In the genomic region with DNA sequence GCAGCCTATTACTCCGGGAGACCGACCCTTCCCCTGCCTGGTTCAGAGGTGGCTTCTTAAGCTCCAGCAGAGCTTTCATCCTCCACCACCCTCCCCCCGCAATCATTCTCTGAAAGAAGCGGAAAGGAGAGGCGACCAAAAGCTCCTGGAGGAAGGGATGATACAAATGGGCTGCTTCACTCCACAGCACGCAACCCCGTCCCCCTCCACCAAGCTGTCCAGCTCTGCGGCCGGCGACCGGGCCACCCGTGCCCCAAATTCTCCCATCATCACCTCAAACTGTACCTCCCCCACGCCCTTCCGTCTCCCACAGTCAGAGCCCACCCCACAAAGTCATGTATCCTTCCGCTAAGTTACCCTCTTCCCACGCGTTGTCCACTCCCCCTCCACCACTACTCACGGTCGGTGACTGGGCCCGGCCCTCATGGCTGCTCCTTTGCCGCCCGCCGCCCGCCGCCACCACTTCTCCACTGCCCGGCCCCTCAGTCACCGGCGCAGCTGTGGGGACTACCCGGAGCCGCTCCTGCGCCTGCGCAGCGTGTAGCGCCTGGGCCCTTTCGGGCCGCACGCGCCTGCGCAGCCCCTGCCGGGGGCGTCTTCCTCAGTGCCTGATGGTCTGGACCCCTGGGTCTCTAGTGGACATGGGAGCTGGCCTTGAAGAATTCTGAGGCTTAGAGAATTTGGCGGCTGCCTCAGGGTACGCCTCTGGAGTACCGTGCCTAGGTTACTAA, we compare ENCODE assay signal across 8 cellular contexts. TPM values are rescaled to one million over a fixed set of nuclear protein-coding genes. Genes with fewer than 3 reads are reported as not detected.
DNase-seq lines count a peak whose midpoint lies in the region; ATAC-seq and TF ChIP-seq lines count a peak whose summit lies in the region.

A gene with protein sequence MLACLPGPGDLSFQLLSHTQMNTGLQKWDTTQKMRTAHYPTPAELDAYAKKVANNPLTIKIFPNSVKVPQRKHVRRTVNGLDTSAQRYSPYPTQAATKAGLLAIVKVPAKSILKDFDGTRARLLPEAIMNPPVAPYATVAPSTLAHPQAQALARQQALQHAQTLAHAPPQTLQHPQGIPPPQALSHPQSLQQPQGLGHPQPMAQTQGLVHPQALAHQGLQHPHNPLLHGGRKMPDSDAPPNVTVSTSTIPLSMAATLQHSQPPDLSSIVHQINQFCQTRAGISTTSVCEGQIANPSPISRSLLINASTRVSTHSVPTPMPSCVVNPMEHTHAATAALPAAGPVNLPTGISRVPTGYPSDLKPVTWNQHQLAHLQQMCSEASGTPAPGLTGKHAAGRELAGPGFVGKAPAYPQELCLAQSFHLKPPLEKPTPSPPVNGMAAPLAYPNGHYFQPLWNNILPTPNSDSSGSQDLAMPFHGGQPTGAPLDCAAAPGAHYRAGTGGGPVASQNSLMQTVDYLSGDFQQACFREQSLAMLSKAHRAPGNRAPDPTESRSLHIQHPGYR (minus strand): TSS at position 509 of the 731 bp plus-strand sequence. CDS start 76,123 bp downstream, outside the sequence.

- CTCF ChIA-PET in GM10248 (lab: Yijun Ruan, JAX) = interaction anchor here (0.7 to 2.2 kb wide), 13 partner anchors 9 to 116 kb away, joined by 3 to 7 read pairs (median 4); a partner anchor contains a TSS

- POLR2A ChIA-PET in GM10248 (lab: Yijun Ruan, JAX) = interaction anchor here (0.6 to 1.2 kb wide), 4 partner anchors 52 to 611 kb away, joined by 3 to 7 read pairs (median 3); a partner anchor contains a TSS

- H3K4me1 Mint-ChIP-seq in T-helper 1 cell treated with Interleukin-12 subunit alpha and Interleukin-12 subunit beta and Interleukin-4 antibody, amounts not matched to agents 30 μg/mL and 1 μg/mL, for 36 hours (ENCODE audit: low read depth) = peaks cover 20% of the 10 kb centered on the region
- peaks cover 10% of the 10 kb centered on the region for H3K4me1 Mint-ChIP-seq in progenitor cell of endocrine pancreas (ENCODE audit: low read depth)

- no peaks in the 10 kb centered on the region for H3K9me3 ChIP-seq in left ventricle myocardium inferior (replicated peaks)
- H3K9me3 ChIP-seq in upper lobe of right lung = no peaks in the 10 kb centered on the region

- H3K27ac ChIP-seq in left ventricle myocardium inferior (replicated peaks) (peak within 1 kb of the TSS; percentile 90), upper lobe of right lung (peak within 1 kb of the TSS; percentile 86)

- H3K27me3 ChIP-seq in left ventricle myocardium inferior (ENCODE audit: low read depth) (no peaks in the 10 kb centered on the region), upper lobe of right lung (no peaks in the 10 kb centered on the region)

- H3K4me3 Mint-ChIP-seq in T-helper 1 cell treated with Interleukin-12 subunit alpha and Interleukin-12 subunit beta and Interleukin-4 antibody, amounts not matched to agents 30 μg/mL and 1 μg/mL, for 36 hours = peak within 1 kb of the TSS; percentile 100
- H3K4me3 Mint-ChIP-seq in progenitor cell of endocrine pancreas (ENCODE audit: low read depth) = peak within 1 kb of the TSS; percentile 91

- H3K27ac Mint-ChIP-seq in T-helper 1 cell treated with Interleukin-12 subunit alpha and Interleukin-12 subunit beta and Interleukin-4 antibody, amounts not matched to agents 30 μg/mL and 1 μg/mL, for 36 hours = peak within 1 kb of the TSS; percentile 97
- peak within 1 kb of the TSS; percentile 98 for H3K27ac Mint-ChIP-seq in progenitor cell of endocrine pancreas

- H3K36me3 Mint-ChIP-seq in T-helper 1 cell treated with Interleukin-12 subunit alpha and Interleukin-12 subunit beta and Interleukin-4 antibody, amounts not matched to agents 30 μg/mL and 1 μg/mL, for 36 hours (ENCODE audit: low read depth) = peaks cover 11% of the 10 kb centered on the region
- H3K36me3 Mint-ChIP-seq in progenitor cell of endocrine pancreas (ENCODE audit: insufficient read depth) = no peaks in the 10 kb centered on the region

- H3K27me3 Mint-ChIP-seq in T-helper 1 cell treated with Interleukin-12 subunit alpha and Interleukin-12 subunit beta and Interleukin-4 antibody, amounts not matched to agents 30 μg/mL and 1 μg/mL, for 36 hours (ENCODE audit: low read depth) = no peaks in the 10 kb centered on the region
- no peaks in the 10 kb centered on the region for H3K27me3 Mint-ChIP-seq in progenitor cell of endocrine pancreas

- ATAC-seq in HG02678 (IDR thresholded peaks at IDR 0.05; ENCODE audit: unreplicated experiment) = peak; percentile 90
- ATAC-seq in upper lobe of right lung = peak; percentile 100

- no peak for TF ChIP-seq CTCF in GM10248 (IDR thresholded peaks at IDR 0.05; ENCODE audit: control extremely low read depth, extremely low read depth, low read depth, missing control alignments)
- TF ChIP-seq CTCF in left ventricle myocardium inferior (IDR thresholded peaks at IDR 0.05; ENCODE audit: borderline replicate concordance) = no peak
- no peak for TF ChIP-seq CTCF in progenitor cell of endocrine pancreas (IDR thresholded peaks at IDR 0.05; ENCODE audit: unreplicated experiment)
- no peak for TF ChIP-seq CTCF in upper lobe of right lung (IDR thresholded peaks at IDR 0.05)

- H3K4me3 ChIP-seq in left ventricle myocardium inferior (peak within 1 kb of the TSS; percentile 86), upper lobe of right lung (peak within 1 kb of the TSS; percentile 84)

- H3K36me3 ChIP-seq in left ventricle myocardium inferior (no peaks in the 10 kb centered on the region), upper lobe of right lung (no peaks in the 10 kb centered on the region)

- DNase-seq in GM10248 (ENCODE audit: extremely low spot score) (peak; percentile 99), NCI-H1436 treated with DMSO at 0.1 percent for 48 hours (lab: John Stamatoyannopoulos, UW) (peak; percentile 50), amniotic stem cell (lab: John Stamatoyannopoulos, UW) (peak; percentile 43), left ventricle myocardium inferior (peak; percentile 85), progenitor cell of endocrine pancreas (ENCODE audit: low spot score, unreplicated experiment) (peak; percentile 86), upper lobe of right lung (peak; percentile 94)

- H3K4me1 ChIP-seq in left ventricle myocardium inferior = peaks cover 24% of the 10 kb centered on the region
- peaks cover 5% of the 10 kb centered on the region for H3K4me1 ChIP-seq in upper lobe of right lung

- H3K9me3 Mint-ChIP-seq in T-helper 1 cell treated with Interleukin-12 subunit alpha and Interleukin-12 subunit beta and Interleukin-4 antibody, amounts not matched to agents 30 μg/mL and 1 μg/mL, for 36 hours = no peaks in the 10 kb centered on the region
- H3K9me3 Mint-ChIP-seq in progenitor cell of endocrine pancreas (ENCODE audit: low read depth) = no peaks in the 10 kb centered on the region

- intact Hi-C loops in left ventricle myocardium inferior (cut with micrococcal nuclease) = no loop called here
- intact Hi-C loops in upper lobe of right lung (cut with DNase I) = loop anchor here (10.0 kb wide), 1 partner anchor 62 kb away; a partner anchor contains a TSS

RNA-seq across cellular contexts. Expression of the gene that starts here (rescaled TPM):
- total RNA-seq in left ventricle myocardium inferior (17.5 TPM), progenitor cell of endocrine pancreas (48.9 and 58.7 TPM in 2 replicates), upper lobe of right lung (22.2 TPM)

Comparison
In these comparisons a context has a peak if more than half of its experiments do, and no peak if none do; other contexts are left out.
1. Peak in every context shown above with its lines: DNase-seq, ATAC-seq, H3K4me3 ChIP-seq and H3K27ac ChIP-seq.
2. DNase-seq: peak in every context shown above with its lines; median percentile 99 in GM10248; 94 in upper lobe of right lung; 86 in progenitor cell of endocrine pancreas; 85 in left ventricle myocardium inferior; 50 in NCI-H1436 treated with DMSO at 0.1 percent for 48 hours; 43 in amniotic stem cell.